ENCODE assay signal across 8 cellular contexts in genomic region chr13:76884167-76884566, GRCh38. TPM values are rescaled to one million over a fixed set of nuclear protein-coding genes. Genes with fewer than 3 reads are reported as not detected.
A peak's percentile ranks its signal among the peaks of the same experiment; 100 is the strongest.
DNase-seq lines count a peak whose midpoint lies in the region; ATAC-seq and TF ChIP-seq lines count a peak whose summit lies in the region.

No MANE protein-coding gene starts in this region.

- H3K27me3 ChIP-seq in ACC112 (ENCODE audit: insufficient read depth, low read length): no peaks in the 10 kb centered on the region
- H3K27me3 ChIP-seq in effector memory CD4-positive, alpha-beta T cell (replicated peaks; ENCODE audit: control insufficient read depth, insufficient read depth, low read length, poor library complexity, severe bottlenecking): no peaks in the 10 kb centered on the region
- H3K27me3 ChIP-seq in aorta (ENCODE audit: control insufficient read depth in 1 of 2, insufficient read depth in 2 of 2, low read length in 1 of 2): no peaks in the 10 kb centered on the region

- TF ChIP-seq CTCF in GM12875 (IDR thresholded peaks at IDR 0.05; ENCODE audit: borderline replicate concordance, insufficient read depth, low read depth, low read length) (peak; percentile 60; the same call in 1 of the 2 replicates), mucosa of descending colon (IDR thresholded peaks at IDR 0.05) (peak; percentile 16)

- H3K27ac ChIP-seq in ACC112 (ENCODE audit: low read depth, low read length) (peak overlapping the region; percentile 31), aorta (ENCODE audit: low read depth in 1 of 2, low read length in 2 of 2) (no peak overlapping the region)
- peak overlapping the region; percentile 23 for H3K27ac ChIP-seq in effector memory CD4-positive, alpha-beta T cell (ENCODE audit: insufficient read depth, low read length, poor library complexity, severe bottlenecking)

- intact Hi-C loops in mucosa of descending colon (cut with DNase I, micrococcal nuclease) (loop anchor here in 1 of 2 donors (2.0 kb wide), 1 partner anchor 61 kb away; no protein-coding TSS in a partner anchor), aorta (cut with DNase I) (loop anchor here (5.0 to 10.0 kb wide), 3 partner anchors 37 to 249 kb away; no protein-coding TSS in a partner anchor)

- H2AFZ ChIP-seq in ACC112 (ENCODE audit: low read length, unreplicated experiment): no peak overlapping the region

- DNase-seq in RKO (ENCODE audit: low spot score): peak; percentile 59
- DNase-seq in effector memory CD4-positive, alpha-beta T cell: no peak
- DNase-seq in mucosa of descending colon: peak; percentile 63 to 68 (median 67)
- DNase-seq in aorta: peak in 1 of 2 donors; percentile 67
- DNase-seq in NCI-H1417 treated with DMSO at 0.1 percent for 48 hours (lab: John Stamatoyannopoulos, UW): no peak

- H3K36me3 ChIP-seq in ACC112 (ENCODE audit: insufficient read depth, low read length) (no peaks in the 10 kb centered on the region), mucosa of descending colon (ENCODE audit: low read depth) (no peaks in the 10 kb centered on the region), aorta (ENCODE audit: control insufficient read depth in 1 of 2, insufficient read depth in 2 of 2, low read length in 1 of 2) (no peaks in the 10 kb centered on the region)
- H3K36me3 ChIP-seq in effector memory CD4-positive, alpha-beta T cell (ENCODE audit: control insufficient read depth, insufficient read depth, low read length): no peaks in the 10 kb centered on the region

- H3K4me3 ChIP-seq in ACC112 (ENCODE audit: low read depth, low read length) (peak overlapping the region; percentile 85), GM12875 (ENCODE audit: low read depth, low read length) (peak overlapping the region; percentile 73), mucosa of descending colon (no peak overlapping the region), aorta (ENCODE audit: low read length in 2 of 2) (peak overlapping the region; percentile 49 to 60)
- peak overlapping the region; percentile 72 for H3K4me3 ChIP-seq in effector memory CD4-positive, alpha-beta T cell (ENCODE audit: insufficient read depth, low read depth, low read length, poor library complexity, severe bottlenecking)

- H3K4me1 ChIP-seq in ACC112 (ENCODE audit: control insufficient read depth, insufficient read depth, low read length, unreplicated experiment) (peaks cover 29% of the 10 kb centered on the region), mucosa of descending colon (ENCODE audit: low read depth) (peaks cover 5% of the 10 kb centered on the region), aorta (ENCODE audit: control insufficient read depth in 1 of 2, insufficient read depth in 2 of 2, low read length in 2 of 2) (peaks cover 0 to 3% of the 10 kb centered on the region in 2 donors)
- peaks cover 22% of the 10 kb centered on the region for H3K4me1 ChIP-seq in effector memory CD4-positive, alpha-beta T cell (ENCODE audit: control insufficient read depth, insufficient read depth, low read length, poor library complexity, severe bottlenecking)

- WGBS in aorta, 2 donors: 4 to 11% methylated on average over 13 of the region's 13 CpGs

- H3K79me2 ChIP-seq in ACC112 (ENCODE audit: control insufficient read depth, insufficient read depth, low read length, unreplicated experiment): peaks cover 29% of the 10 kb centered on the region

- no peaks in the 10 kb centered on the region for H3K9me3 ChIP-seq in effector memory CD4-positive, alpha-beta T cell (ENCODE audit: control insufficient read depth, low read length)
- H3K9me3 ChIP-seq in mucosa of descending colon (no peaks in the 10 kb centered on the region), aorta (ENCODE audit: control insufficient read depth, low read length) (no peaks in the 10 kb centered on the region)

- ATAC-seq in mucosa of descending colon (peak; percentile 28), aorta (ENCODE audit: low FRiP score) (no peak), GM19023 (IDR thresholded peaks at IDR 0.05; ENCODE audit: unreplicated experiment) (no peak)

RNA-seq across cellular contexts. Expression of gene KCTD12, which starts 2.0 kb away (rescaled TPM):
- 10 to 100 TPM; 26.2 to 62.4 (median 62.0) TPM for total RNA-seq in mucosa of descending colon
- total RNA-seq in aorta: 100 to 1,000 TPM in 1 of 2 donors, 10 to 100 TPM in 1; 98.7 to 137 TPM
- polyA plus RNA-seq in aorta: 10 to 100 TPM; 20.8 to 35.6 TPM

Comparison
In these comparisons a context has a peak if more than half of its experiments do, and no peak if none do; other contexts are left out.
1. H3K27ac ChIP-seq: peak in ACC112 (single experiment) and effector memory CD4-positive, alpha-beta T cell (single experiment); none in aorta (0 of 2).
2. DNase-seq: peak in RKO (single experiment) and mucosa of descending colon (3 of 3); none in effector memory CD4-positive, alpha-beta T cell (0 of 3) and NCI-H1417 treated with DMSO at 0.1 percent for 48 hours (single experiment).